ENCODE assay signal across 8 cellular contexts in the genomic region with DNA sequence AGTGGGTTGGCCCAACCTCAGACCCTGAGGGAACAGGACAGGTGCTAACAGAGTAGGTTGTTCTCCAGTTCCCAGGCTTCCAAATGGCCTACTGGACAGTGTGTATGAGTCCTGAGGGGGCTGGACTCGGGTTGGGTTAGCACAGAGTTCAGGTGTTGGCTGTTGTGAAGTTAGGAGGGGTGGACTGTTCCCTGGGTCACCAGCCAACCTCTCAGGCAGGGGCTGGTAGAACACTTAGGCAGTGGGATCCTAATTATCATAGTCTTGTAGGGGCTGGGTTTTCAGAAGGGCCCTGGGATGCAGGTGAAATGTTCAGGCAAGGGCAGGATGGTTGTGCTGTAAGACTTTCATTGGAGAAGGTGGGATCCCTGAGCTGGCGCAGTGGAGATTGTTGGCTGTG.
"Had no signal": no experiment of that assay in that cellular context is flagged by ENCODE, and none has a peak within 500 bp of the region (broad histone marks: within the 10 kb centered on the region; RNA-seq: fewer than 3 reads in every experiment).

No MANE protein-coding gene starts in this region.

- ATAC-seq: HCT116, HepG2 had no signal

- H3K4me1 Mint-ChIP-seq: IgD-negative memory B cell had no signal

- DNase-seq: GM23248, GOT3, H7, HFFc6, KBM-7 had no signal

- H3K4me3 Mint-ChIP-seq: HFFc6, IgD-negative memory B cell had no signal

- H3K27ac Mint-ChIP-seq: HFFc6, IgD-negative memory B cell had no signal

- H3K36me3 Mint-ChIP-seq: IgD-negative memory B cell had no signal

- H3K27me3 Mint-ChIP-seq: IgD-negative memory B cell had no signal
